ENCODE assay signal across 7 cellular contexts in genomic region chr1:146307632-146308031, GRCh38.
DNase-seq lines count a peak whose midpoint lies in the region; ATAC-seq lines count a peak whose summit lies in the region.
"Not testable (repeated sequence)": the region's sequence is repeated elsewhere in the genome, so short reads cannot be mapped to it uniquely, and the experiment has no call there.

No MANE protein-coding gene starts in this region.

- H3K36me3 Mint-ChIP-seq in activated naive CD8-positive, alpha-beta T cell treated with anti-CD3 and anti-CD28 coated beads, Interleukin-2, amount 50 U/mL, for 24 hours (ENCODE audit: low read depth); naive B cell: not testable (repeated sequence)

- not testable (repeated sequence) for H3K4me1 Mint-ChIP-seq in activated naive CD8-positive, alpha-beta T cell treated with anti-CD3 and anti-CD28 coated beads, Interleukin-2, amount 50 U/mL, for 24 hours; naive B cell

- not testable (repeated sequence) for H3K9me3 Mint-ChIP-seq in activated naive CD8-positive, alpha-beta T cell treated with anti-CD3 and anti-CD28 coated beads, Interleukin-2, amount 50 U/mL, for 24 hours; naive B cell

- ATAC-seq in GM18873 (IDR thresholded peaks at IDR 0.05; ENCODE audit: low FRiP score, unreplicated experiment) (peak; percentile 94), GM21381 (IDR thresholded peaks at IDR 0.05; ENCODE audit: unreplicated experiment) (peak; percentile 99), HG02678 (IDR thresholded peaks at IDR 0.05; ENCODE audit: unreplicated experiment) (peak; percentile 99), HG03097 (IDR thresholded peaks at IDR 0.05; ENCODE audit: low FRiP score, unreplicated experiment) (peak; percentile 85), HG03565 (IDR thresholded peaks at IDR 0.05; ENCODE audit: unreplicated experiment) (peak; percentile 77), naive B cell (ENCODE audit: low read depth in 2 of 2) (peak; percentile 100)
- ATAC-seq in activated naive CD8-positive, alpha-beta T cell treated with anti-CD3 and anti-CD28 coated beads, Interleukin-2, amount 50 U/mL, for 24 hours = peak; percentile 93

- H3K27ac Mint-ChIP-seq in activated naive CD8-positive, alpha-beta T cell treated with anti-CD3 and anti-CD28 coated beads, Interleukin-2, amount 50 U/mL, for 24 hours; naive B cell: not testable (repeated sequence)

- not testable (repeated sequence) for H3K27me3 Mint-ChIP-seq in activated naive CD8-positive, alpha-beta T cell treated with anti-CD3 and anti-CD28 coated beads, Interleukin-2, amount 50 U/mL, for 24 hours; naive B cell

- H3K4me3 Mint-ChIP-seq in activated naive CD8-positive, alpha-beta T cell treated with anti-CD3 and anti-CD28 coated beads, Interleukin-2, amount 50 U/mL, for 24 hours; naive B cell: not testable (repeated sequence)

- DNase-seq in activated naive CD8-positive, alpha-beta T cell treated with anti-CD3 and anti-CD28 coated beads, Interleukin-2, amount 50 U/mL, for 24 hours; naive B cell: not testable (repeated sequence)
